In the genomic region with DNA sequence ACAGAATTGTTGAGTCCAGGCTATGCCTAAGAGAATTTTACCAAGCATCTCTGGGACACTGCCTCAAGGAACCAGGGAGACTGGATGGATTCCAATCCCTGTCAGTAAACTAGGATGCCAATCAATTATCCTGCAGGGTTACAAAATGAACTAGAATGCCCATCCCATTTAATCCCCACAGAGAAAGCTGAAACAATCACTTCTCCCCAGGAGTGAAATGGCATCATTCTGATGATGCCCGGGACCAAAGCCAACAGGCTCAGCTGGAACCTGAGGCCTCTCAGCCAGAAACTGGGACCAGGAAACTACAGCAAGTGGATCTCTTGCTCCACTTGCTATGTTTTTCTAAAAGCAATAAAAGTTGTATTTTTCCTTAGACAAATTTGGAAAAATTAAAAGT, we compare ENCODE assay signal across 15 cellular contexts.
DNase-seq lines count a peak whose midpoint lies in the region; TF ChIP-seq lines count a peak whose summit lies in the region.
"Had no signal": no experiment of that assay in that cellular context is flagged by ENCODE, and none has a peak within 500 bp of the region (broad histone marks: within the 10 kb centered on the region; RNA-seq: fewer than 3 reads in every experiment).

No MANE protein-coding gene starts in this region.

- POLR2A ChIA-PET in activated CD4-positive, alpha-beta memory T cell treated with anti-CD3 and anti-CD28 coated beads, Interleukin-2, amount 10 ng/mL, durations not matched to agents 7 days and 5 days (lab: Charles Lee) = no interaction called here

- no peak overlapping the region for H3K4me3 Mint-ChIP-seq in activated CD4-positive, alpha-beta memory T cell treated with anti-CD3 and anti-CD28 coated beads, Interleukin-2, amount 10 ng/mL, durations not matched to agents 7 days and 5 days
- H3K4me3 Mint-ChIP-seq: activated CD8-positive, alpha-beta T cell treated with anti-CD3 and anti-CD28 coated beads for 36 hours; H9 had no signal

- no peaks in the 10 kb centered on the region for H3K36me3 Mint-ChIP-seq in activated CD4-positive, alpha-beta memory T cell treated with anti-CD3 and anti-CD28 coated beads, Interleukin-2, amount 10 ng/mL, durations not matched to agents 7 days and 5 days (ENCODE audit: low read depth)

- TF ChIP-seq CTCF in astrocyte of the spinal cord (IDR thresholded peaks at IDR 0.05; ENCODE audit: low read depth, low read length) = no peak

- DNase-seq in G401 (ENCODE audit: low spot score) = peak; percentile 77
- peak; percentile 87 for DNase-seq in NCI-H2081 treated with DMSO at 0.1 percent for 48 hours (lab: John Stamatoyannopoulos, UW)
- peak; percentile 56 for DNase-seq in astrocyte of the spinal cord (ENCODE audit: low read depth, low spot score)
- DNase-seq in midbrain (lab: John Stamatoyannopoulos, UW) = peak; percentile 74
- no peak for DNase-seq in activated CD4-positive, alpha-beta memory T cell treated with anti-CD3 and anti-CD28 coated beads, Interleukin-2, amount 10 ng/mL, durations not matched to agents 7 days and 5 days
- no peak for DNase-seq in activated T-cell treated with anti-CD3 and anti-CD28 coated beads for 4 hours
- DNase-seq in stimulated activated CD8-positive, alpha-beta memory T cell treated with anti-CD3 and anti-CD28 coated beads, Interleukin-4, amount 100 ng/mL, for 48 hours = no peak
- no peak for DNase-seq in NOMO-1 treated with DMSO at 0.1 percent for 48 hours (lab: John Stamatoyannopoulos, UW; ENCODE audit: unreplicated experiment)
- DNase-seq: activated CD8-positive, alpha-beta T cell treated with anti-CD3 and anti-CD28 coated beads for 36 hours; activated gamma-delta T cell treated with Interleukin-2 at 50 U/mL for 16 hours; H9; kidney; NCI-H1436 treated with DMSO at 0.1 percent for 48 hours; pancreas; stimulated activated CD4-positive, alpha-beta T cell treated with anti-CD3 and anti-CD28 coated beads, Interleukin-12 subunit alpha, Interleukin-12 subunit beta, amount 100 ng/mL, for 4 hours had no signal

- no peak overlapping the region for H3K4me3 ChIP-seq in astrocyte of the spinal cord (ENCODE audit: low read depth, low read length)
- H3K4me3 ChIP-seq: pancreas had no signal

- no peaks in the 10 kb centered on the region for H3K4me1 Mint-ChIP-seq in activated CD4-positive, alpha-beta memory T cell treated with anti-CD3 and anti-CD28 coated beads, Interleukin-2, amount 10 ng/mL, durations not matched to agents 7 days and 5 days

- no peak overlapping the region for H3K27ac Mint-ChIP-seq in activated CD4-positive, alpha-beta memory T cell treated with anti-CD3 and anti-CD28 coated beads, Interleukin-2, amount 10 ng/mL, durations not matched to agents 7 days and 5 days
- H3K27ac Mint-ChIP-seq: activated CD8-positive, alpha-beta T cell treated with anti-CD3 and anti-CD28 coated beads for 36 hours; H9 had no signal

- H3K9me3 Mint-ChIP-seq in activated CD4-positive, alpha-beta memory T cell treated with anti-CD3 and anti-CD28 coated beads, Interleukin-2, amount 10 ng/mL, durations not matched to agents 7 days and 5 days = no peaks in the 10 kb centered on the region
- H3K9me3 Mint-ChIP-seq: activated CD8-positive, alpha-beta T cell treated with anti-CD3 and anti-CD28 coated beads for 36 hours had no signal

- in situ Hi-C loops in G401 (cut with HindIII; ENCODE audit: low sequenced_read_pairs) (no loop called here), astrocyte of the spinal cord (cut with HindIII; ENCODE audit: low sequenced_read_pairs) (no loop called here)

- peaks cover 2% of the 10 kb centered on the region for H3K27me3 Mint-ChIP-seq in activated CD4-positive, alpha-beta memory T cell treated with anti-CD3 and anti-CD28 coated beads, Interleukin-2, amount 10 ng/mL, durations not matched to agents 7 days and 5 days

- CTCF ChIA-PET in activated CD4-positive, alpha-beta memory T cell treated with anti-CD3 and anti-CD28 coated beads, Interleukin-2, amount 10 ng/mL, durations not matched to agents 7 days and 5 days (lab: Charles Lee) = no interaction called here

Comparison
In these comparisons a context has a peak if more than half of its experiments do, and no peak if none do; other contexts are left out.
1. DNase-seq: peak in G401 (single experiment), NCI-H2081 treated with DMSO at 0.1 percent for 48 hours (single experiment), astrocyte of the spinal cord (single experiment) and midbrain (single experiment); none in activated CD4-positive, alpha-beta memory T cell treated with anti-CD3 and anti-CD28 coated beads, Interleukin-2, amount 10 ng/mL, durations not matched to agents 7 days and 5 days (single experiment), activated T-cell treated with anti-CD3 and anti-CD28 coated beads for 4 hours (single experiment), stimulated activated CD8-positive, alpha-beta memory T cell treated with anti-CD3 and anti-CD28 coated beads, Interleukin-4, amount 100 ng/mL, for 48 hours (single experiment) and NOMO-1 treated with DMSO at 0.1 percent for 48 hours (single experiment).